1 cellular context compared by ENCODE assay signal in genomic region chr17:5485270-5486205, GRCh38.
TF ChIP-seq lines count a peak whose summit lies in the region.

Gene DERL2 (minus strand): TSS chr17:5486178. CDS start chr17:5486161, 17 bp downstream.

TF ChIP-seq in WTC11, 78 proteins besides CTCF, POLR2A, EP300 and RAD21 (continued from another document):
- no peak for TF ChIP-seq HMGA2 (CRISPR knock-in tag; IDR thresholded peaks at IDR 0.05)
- no peak for TF ChIP-seq FOXP1 (CRISPR knock-in tag; IDR thresholded peaks at IDR 0.05; ENCODE audit: borderline replicate concordance)
- no peak for TF ChIP-seq JAZF1 (CRISPR knock-in tag; IDR thresholded peaks at IDR 0.05)
